ENCODE assay signal across 20 cellular contexts in genomic region chr3:125440970-125441369, GRCh38.
DNase-seq lines count a peak whose midpoint lies in the region; ATAC-seq, FAIRE-seq and TF ChIP-seq lines count a peak whose summit lies in the region.
"Had no signal": no experiment of that assay in that cellular context is flagged by ENCODE, and none has a peak within 500 bp of the region (broad histone marks: within the 10 kb centered on the region; RNA-seq: fewer than 3 reads in every experiment).

No MANE protein-coding gene starts in this region.

- peak overlapping the region; percentile 68 for H2AFZ ChIP-seq in mammary epithelial cell (ENCODE audit: low read depth, low read length)
- H2AFZ ChIP-seq in keratinocyte (ENCODE audit: control insufficient read depth, low read length) = peak overlapping the region; percentile 10

- H3K9me3 ChIP-seq in mammary epithelial cell (replicated peaks; ENCODE audit: insufficient read depth, low read length) = no peaks in the 10 kb centered on the region
- no peaks in the 10 kb centered on the region for H3K9me3 ChIP-seq in Panc1 (ENCODE audit: control insufficient read depth, insufficient read depth, low read depth, low read length)
- no peaks in the 10 kb centered on the region for H3K9me3 ChIP-seq in keratinocyte (ENCODE audit: control insufficient read depth, low read depth, low read length)

- in situ Hi-C loops in mammary epithelial cell (cut with MboI; ENCODE audit: low sequenced_read_pairs in 2 of 2) (loop anchor here in 1 of 2 donors (25.0 kb wide), 1 partner anchor 429 kb away; no protein-coding TSS in a partner anchor), Panc1 (cut with HindIII; ENCODE audit: low pct_unique_long_range_greater_than_20kb, low sequenced_read_pairs) (no loop called here)

- H3K9ac ChIP-seq in mammary epithelial cell (ENCODE audit: insufficient read depth, low read length) (no peak overlapping the region), keratinocyte (ENCODE audit: control insufficient read depth, extremely low read depth, insufficient read depth, low read length) (no peak overlapping the region)
- H3K9ac ChIP-seq: KMS-11, SK-N-SH had no signal

- no TSS peak for BruUV-seq in mammary epithelial cell (replicated peaks; lab: Mats Ljungman, UMichigan)
- BruUV-seq in MCF 10A (replicated peaks; lab: Mats Ljungman, UMichigan) = no TSS peak
- no TSS peak for BruUV-seq in Panc1 (replicated peaks; lab: Mats Ljungman, UMichigan)

- no peaks in the 10 kb centered on the region for H3K36me3 Mint-ChIP-seq in MCF 10A (ENCODE audit: insufficient read depth, unreplicated experiment)
- peaks cover 13% of the 10 kb centered on the region for H3K36me3 Mint-ChIP-seq in osteocyte (ENCODE audit: unreplicated experiment)
- H3K36me3 Mint-ChIP-seq in WTC11 = no peaks in the 10 kb centered on the region

- 100% methylated on average over 2 of the region's 2 CpGs for WGBS in mammary epithelial cell (ENCODE audit: low coverage, missing lambda C conversion rate)

- H3K9me3 Mint-ChIP-seq in MCF 10A (ENCODE audit: unreplicated experiment) (no peaks in the 10 kb centered on the region), osteocyte (ENCODE audit: unreplicated experiment) (peaks cover 7% of the 10 kb centered on the region), WTC11 (no peaks in the 10 kb centered on the region)

- POLR2A ChIA-PET in MCF 10A (lab: Yijun Ruan, JAX) (interaction anchor here (0.5 to 2.0 kb wide), 4 partner anchors 65 to 680 kb away, joined by 3 to 9 read pairs (median 4); partner anchors contain the start of gene ZNF148), Panc1 (lab: Charles Lee) (interaction anchor here (1.0 kb wide), 1 partner anchor 78 kb away, joined by 3 read pairs; no protein-coding TSS in a partner anchor), WTC11 (lab: Charles Lee) (no interaction called here)

- H3K27me3 Mint-ChIP-seq in MCF 10A (ENCODE audit: insufficient read depth, unreplicated experiment) (no peaks in the 10 kb centered on the region), osteocyte (ENCODE audit: unreplicated experiment) (no peaks in the 10 kb centered on the region), WTC11 (ENCODE audit: low read depth) (no peaks in the 10 kb centered on the region)

- FAIRE-seq in keratinocyte (lab: Jason Lieb, UNC) = no peak
- FAIRE-seq: H54, RCC 7860 had no signal

- H3K27ac ChIP-seq in mammary epithelial cell (ENCODE audit: insufficient read depth, low read depth, low read length) = no peak overlapping the region
- H3K27ac ChIP-seq in Panc1 (ENCODE audit: low read length) = no peak overlapping the region
- no peak overlapping the region for H3K27ac ChIP-seq in keratinocyte (ENCODE audit: control insufficient read depth, insufficient read depth, low read length)
- H3K27ac ChIP-seq: 22Rv1, KMS-11 had no signal

- H3K4me1 Mint-ChIP-seq in MCF 10A (ENCODE audit: insufficient read depth, unreplicated experiment) = peaks cover 6% of the 10 kb centered on the region
- peaks cover 16% of the 10 kb centered on the region for H3K4me1 Mint-ChIP-seq in osteocyte (ENCODE audit: unreplicated experiment)
- peaks cover 4% of the 10 kb centered on the region for H3K4me1 Mint-ChIP-seq in WTC11

- no peak for TF ChIP-seq CTCF in mammary epithelial cell (conservative IDR thresholded peaks at IDR 0.05 in 1 of 2, IDR thresholded peaks at IDR 0.05 in 1 of 2; ENCODE audit: extremely low read depth in 1 of 2, insufficient read depth in 1 of 2, low read depth in 1 of 2, low read length in 2 of 2)
- no peak for TF ChIP-seq CTCF in MCF 10A (IDR thresholded peaks at IDR 0.05; ENCODE audit: unreplicated experiment)
- no peak for TF ChIP-seq CTCF in Panc1 (IDR thresholded peaks at IDR 0.05)
- no peak for TF ChIP-seq CTCF in keratinocyte (optimal IDR thresholded peaks at IDR 0.05 in 1 of 3, IDR thresholded peaks at IDR 0.05 in 1 of 3, conservative IDR thresholded peaks at IDR 0.05 in 1 of 3; ENCODE audit: extremely low read depth in 1 of 3, insufficient read depth in 2 of 3, low read length in 3 of 3)
- no peak for TF ChIP-seq CTCF in osteocyte (IDR thresholded peaks at IDR 0.05)
- no peak for TF ChIP-seq CTCF in WTC11 (IDR thresholded peaks at IDR 0.05)

- H4K20me1 ChIP-seq in mammary epithelial cell (ENCODE audit: insufficient read depth, low read length) (no peaks in the 10 kb centered on the region), keratinocyte (ENCODE audit: control insufficient read depth, extremely low read depth, insufficient read depth, low read length) (no peaks in the 10 kb centered on the region)

- H3K36me3 ChIP-seq in mammary epithelial cell (ENCODE audit: insufficient read depth, low read length) (no peaks in the 10 kb centered on the region), Panc1 (ENCODE audit: control insufficient read depth, insufficient read depth, low read length) (no peaks in the 10 kb centered on the region), keratinocyte (ENCODE audit: control insufficient read depth in 2 of 2, extremely low read depth in 1 of 2, insufficient read depth in 2 of 2, low read length in 2 of 2) (no peaks in the 10 kb centered on the region)

- H3K4me2 ChIP-seq in mammary epithelial cell (ENCODE audit: insufficient read depth, low read depth, low read length) = no peak overlapping the region
- H3K4me2 ChIP-seq in keratinocyte (ENCODE audit: control insufficient read depth, extremely low read depth, insufficient read depth, low read depth, low read length) = no peak overlapping the region
- H3K4me2 ChIP-seq: KMS-11, SK-N-SH had no signal

- ATAC-seq in Panc1 = 0 out of 2 replicates have a peak, but pooled peaks have one; percentile 21
- ATAC-seq in WTC11 = no peak

- no peaks in the 10 kb centered on the region for H3K9me1 ChIP-seq in keratinocyte (ENCODE audit: control insufficient read depth, extremely low read depth, insufficient read depth, low read length)

- H3K4me3 Mint-ChIP-seq in MCF 10A (ENCODE audit: unreplicated experiment) (no peak overlapping the region), osteocyte (ENCODE audit: unreplicated experiment) (no peak overlapping the region), WTC11 (no peak overlapping the region)

- dilution Hi-C loops in mammary epithelial cell (cut with HindIII; ENCODE audit: low sequenced_read_pairs) = no loop called here
- dilution Hi-C loops in keratinocyte (cut with MboI; ENCODE audit: extremely low pct_ligation_motif_present, low sequenced_read_pairs) = no loop called here

- DNase-seq in mammary epithelial cell = no peak
- DNase-seq in MCF 10A (ENCODE audit: unreplicated experiment) = no peak
- DNase-seq in Panc1 (ENCODE audit: low read depth, low spot score) = no peak
- DNase-seq in keratinocyte (ENCODE audit: low read depth, low spot score) = no peak
- DNase-seq in osteocyte (ENCODE audit: extremely low spot score, unreplicated experiment) = peak; percentile 21
- no peak for DNase-seq in HUDEP-2 (lab: John Stamatoyannopoulos, UW; ENCODE audit: unreplicated experiment in 76 of 76)
- no peak for DNase-seq in AML-193 (lab: John Stamatoyannopoulos, UW)
- no peak for DNase-seq in WTC11 (ENCODE audit: low spot score)
- DNase-seq: ACHN, DMS153, NCI-H1048, NCI-H1417, NCI-H1694, NCI-H2029 treated with DMSO at 0.1 percent for 48 hours, NCI-H510A, SK-N-SH had no signal

- no peak overlapping the region for H3K27ac Mint-ChIP-seq in MCF 10A (ENCODE audit: low read depth, unreplicated experiment)
- no peak overlapping the region for H3K27ac Mint-ChIP-seq in osteocyte (ENCODE audit: unreplicated experiment)
- no peak overlapping the region for H3K27ac Mint-ChIP-seq in WTC11

- H3K79me2 ChIP-seq in mammary epithelial cell (ENCODE audit: insufficient read depth, low read length) = no peaks in the 10 kb centered on the region
- no peaks in the 10 kb centered on the region for H3K79me2 ChIP-seq in keratinocyte (ENCODE audit: control insufficient read depth, insufficient read depth, low read length)

- intact Hi-C loops in mammary epithelial cell (cut with micrococcal nuclease) = no loop called here
- intact Hi-C loops in MCF 10A (cut with micrococcal nuclease) = no loop called here
- intact Hi-C loops in Panc1 (cut with micrococcal nuclease; ENCODE audit: unreplicated experiment) = no loop called here

- H3K27me3 ChIP-seq in mammary epithelial cell (ENCODE audit: insufficient read depth, low read length) (no peaks in the 10 kb centered on the region), Panc1 (ENCODE audit: control insufficient read depth, insufficient read depth, low read length) (no peaks in the 10 kb centered on the region), keratinocyte (ENCODE audit: control insufficient read depth, extremely low read depth, insufficient read depth, low read length) (no peaks in the 10 kb centered on the region)

- CTCF ChIA-PET in mammary epithelial cell (lab: Charles Lee; ENCODE audit: low non-redundant PET) = no interaction called here
- CTCF ChIA-PET in MCF 10A (lab: Yijun Ruan, JAX) = interaction anchor here (0.7 to 7.9 kb wide), 6 partner anchors 12 to 445 kb away, joined by 3 to 123 read pairs (median 4); no protein-coding TSS in a partner anchor
- CTCF ChIA-PET in Panc1 (lab: Charles Lee) = no interaction called here
- CTCF ChIA-PET in WTC11 (lab: Charles Lee) = interaction anchor here (1.1 to 2.0 kb wide), 2 partner anchors 12 to 145 kb away, joined by 3 to 9 read pairs; no protein-coding TSS in a partner anchor

- no peaks in the 10 kb centered on the region for H3K4me1 ChIP-seq in mammary epithelial cell (ENCODE audit: insufficient read depth, low read length)
- H3K4me1 ChIP-seq in Panc1 (ENCODE audit: control insufficient read depth, insufficient read depth, low read length) = peaks cover 3% of the 10 kb centered on the region; the same call in 1 of the 2 replicates
- peaks cover 12% of the 10 kb centered on the region for H3K4me1 ChIP-seq in keratinocyte (ENCODE audit: control insufficient read depth, extremely low read depth, insufficient read depth, low read length)

- no peak overlapping the region for H3K4me3 ChIP-seq in mammary epithelial cell (replicated peaks in 1 of 3; ENCODE audit: insufficient read depth in 1 of 3, low read depth in 2 of 3, low read length in 3 of 3)
- H3K4me3 ChIP-seq in Panc1 (ENCODE audit: low read depth in 2 of 2, low read length in 2 of 2) = no peak overlapping the region
- H3K4me3 ChIP-seq in keratinocyte (ENCODE audit: control insufficient read depth in 2 of 3, extremely low read depth in 1 of 3, insufficient read depth in 2 of 3, low read depth in 1 of 3, low read length in 3 of 3) = no peak overlapping the region

TF ChIP-seq in WTC11, 78 proteins besides CTCF, POLR2A, EP300 and RAD21 (continues in another document):
- TF ChIP-seq ZNF416 (CRISPR knock-in tag; IDR thresholded peaks at IDR 0.05) (no peak), ZNF121 (CRISPR knock-in tag; IDR thresholded peaks at IDR 0.05) (no peak), CDX4 (CRISPR knock-in tag; IDR thresholded peaks at IDR 0.05; ENCODE audit: borderline replicate concordance) (no peak), SMAD4 (CRISPR knock-in tag; IDR thresholded peaks at IDR 0.05) (no peak), ETV6 (CRISPR knock-in tag; IDR thresholded peaks at IDR 0.05) (no peak), HMGA2 (CRISPR knock-in tag; IDR thresholded peaks at IDR 0.05) (no peak)

Comparison
In these comparisons a context has a peak if more than half of its experiments do, and no peak if none do; other contexts are left out.
1. CTCF ChIA-PET loops: an anchor here in MCF 10A (0.7 to 7.9 kb wide) and WTC11 (1.1 to 2.0 kb wide); none called in mammary epithelial cell and Panc1.